8 cellular contexts compared by ENCODE assay signal in genomic region chr3:160403028-160403545, GRCh38. TPM values are rescaled to one million over a fixed set of nuclear protein-coding genes. Genes with fewer than 3 reads are reported as not detected.
DNase-seq lines count a peak whose midpoint lies in the region; ATAC-seq and TF ChIP-seq lines count a peak whose summit lies in the region.
"Had no signal": no experiment of that assay in that cellular context is flagged by ENCODE, and none has a peak within 500 bp of the region (broad histone marks: within the 10 kb centered on the region; RNA-seq: fewer than 3 reads in every experiment).

No MANE protein-coding gene starts in this region.

- no peak for TF ChIP-seq CTCF in DOHH2 (IDR thresholded peaks at IDR 0.05; ENCODE audit: low read depth, low read length, poor library complexity, severe bottlenecking)
- TF ChIP-seq CTCF in MM.1S (IDR thresholded peaks at IDR 0.05; ENCODE audit: low read length): no peak
- TF ChIP-seq CTCF in brain microvascular endothelial cell (IDR thresholded peaks at IDR 0.05; ENCODE audit: low read depth, low read length, missing control alignments): no peak
- no peak for TF ChIP-seq CTCF in neural crest cell (conservative IDR thresholded peaks at IDR 0.05)

- peaks cover 47% of the 10 kb centered on the region for H3K4me1 Mint-ChIP-seq in neural crest cell

- peak overlapping the region; percentile 91 for H3K4me3 ChIP-seq in DOHH2 (ENCODE audit: low read length)
- H3K4me3 ChIP-seq in MM.1S (ENCODE audit: low read length): peak overlapping the region; percentile 89
- peak overlapping the region; percentile 88 for H3K4me3 ChIP-seq in brain microvascular endothelial cell (ENCODE audit: low read depth, low read length)

- no peaks in the 10 kb centered on the region for H3K9me3 ChIP-seq in DOHH2 (ENCODE audit: control insufficient read depth, insufficient read depth, low read length)
- H3K9me3 ChIP-seq in MM.1S (replicated peaks; ENCODE audit: insufficient read depth, low read length): no peaks in the 10 kb centered on the region

- peak overlapping the region; percentile 96 for H3K4me3 Mint-ChIP-seq in neural crest cell

- H2AFZ ChIP-seq in MM.1S (ENCODE audit: low read length): no peak overlapping the region

- H3K27ac Mint-ChIP-seq in neural crest cell (ENCODE audit: unreplicated experiment): no peak overlapping the region

- H3K9me3 Mint-ChIP-seq in neural crest cell: no peaks in the 10 kb centered on the region

- H3K27me3 Mint-ChIP-seq in neural crest cell (ENCODE audit: low read depth): peaks cover 11% of the 10 kb centered on the region

- H3K79me2 ChIP-seq in DOHH2 (ENCODE audit: control insufficient read depth, low read length): peaks cover 99% of the 10 kb centered on the region
- H3K79me2 ChIP-seq in MM.1S (ENCODE audit: low read length): peaks cover 97% of the 10 kb centered on the region

- H3K4me2 ChIP-seq in DOHH2 (ENCODE audit: low read length) (peak overlapping the region; percentile 78), MM.1S (ENCODE audit: low read depth, low read length) (peak overlapping the region; percentile 79)

- in situ Hi-C loops in brain microvascular endothelial cell (cut with HindIII; ENCODE audit: low pct_ligation_motif_present, low sequenced_read_pairs): no loop called here

- H3K9ac ChIP-seq in MM.1S (ENCODE audit: low read length): peak overlapping the region; percentile 98

- H3K9me2 ChIP-seq in DOHH2 (replicated peaks; ENCODE audit: control insufficient read depth, low read length) (no peaks in the 10 kb centered on the region), MM.1S (replicated peaks; ENCODE audit: insufficient read depth, low read length) (no peaks in the 10 kb centered on the region)

- no peak for ATAC-seq in HG03135 (IDR thresholded peaks at IDR 0.05; ENCODE audit: unreplicated experiment)

- H3F3A ChIP-seq in DOHH2 (ENCODE audit: control insufficient read depth, insufficient read depth) (peaks cover 50% of the 10 kb centered on the region), MM.1S (ENCODE audit: insufficient read depth, low read length) (peaks cover 27% of the 10 kb centered on the region)

- H4K20me1 ChIP-seq in DOHH2 (ENCODE audit: control insufficient read depth, insufficient read depth, low read depth, low read length): peaks cover 58% of the 10 kb centered on the region
- peaks cover 31% of the 10 kb centered on the region for H4K20me1 ChIP-seq in MM.1S (ENCODE audit: insufficient read depth, low read length)

- no peaks in the 10 kb centered on the region for H3K27me3 ChIP-seq in DOHH2 (ENCODE audit: control insufficient read depth, low read length)
- H3K27me3 ChIP-seq in MM.1S (replicated peaks; ENCODE audit: insufficient read depth, low read length): no peaks in the 10 kb centered on the region
- H3K27me3 ChIP-seq in brain microvascular endothelial cell (replicated peaks): no peaks in the 10 kb centered on the region

- peaks cover 46% of the 10 kb centered on the region for H3K4me1 ChIP-seq in DOHH2 (ENCODE audit: control insufficient read depth, low read length)
- peaks cover 29% of the 10 kb centered on the region for H3K4me1 ChIP-seq in MM.1S (ENCODE audit: low read length)

- peaks cover 8% of the 10 kb centered on the region for H3K36me3 Mint-ChIP-seq in neural crest cell (ENCODE audit: low read depth)

- peak overlapping the region; percentile 87 for H3K27ac ChIP-seq in DOHH2 (ENCODE audit: low read depth, low read length)
- H3K27ac ChIP-seq in MM.1S (ENCODE audit: low read length): peak overlapping the region; percentile 91
- H3K27ac ChIP-seq in brain microvascular endothelial cell: peak overlapping the region; percentile 82

- DNase-seq in MM.1S (peak; percentile 53), brain microvascular endothelial cell (no peak), neural crest cell (ENCODE audit: low read depth, low spot score) (no peak), MV-4-11 (lab: John Stamatoyannopoulos, UW) (no peak), kidney tubule cell (ENCODE audit: low spot score) (no peak)
- DNase-seq: activated CD4-positive, alpha-beta T cell treated with anti-CD3 and anti-CD28 coated beads for 48 hours had no signal

- peaks cover 86% of the 10 kb centered on the region for H3K36me3 ChIP-seq in DOHH2 (ENCODE audit: control insufficient read depth, low read length)
- H3K36me3 ChIP-seq in MM.1S (replicated peaks; ENCODE audit: insufficient read depth, low read length): peaks cover 18% of the 10 kb centered on the region
- peaks cover 3% of the 10 kb centered on the region for H3K36me3 ChIP-seq in brain microvascular endothelial cell (replicated peaks)

RNA-seq across cellular contexts. Expression of gene SMC4, which starts 3.6 kb away (rescaled TPM):
- 175 and 180 TPM in 2 replicates for total RNA-seq in neural crest cell

RNA-seq across cellular contexts. Expression of gene IFT80, which starts 4.1 kb away (rescaled TPM):
- 38.4 and 45.7 TPM in 2 replicates for total RNA-seq in neural crest cell

RNA-seq across cellular contexts. Expression of gene TRIM59, which starts 46.5 kb away (rescaled TPM):
- 39.0 and 47.4 TPM in 2 replicates for total RNA-seq in neural crest cell
